Comparison of ENCODE assay signal across 1 cellular context in the genomic region with DNA sequence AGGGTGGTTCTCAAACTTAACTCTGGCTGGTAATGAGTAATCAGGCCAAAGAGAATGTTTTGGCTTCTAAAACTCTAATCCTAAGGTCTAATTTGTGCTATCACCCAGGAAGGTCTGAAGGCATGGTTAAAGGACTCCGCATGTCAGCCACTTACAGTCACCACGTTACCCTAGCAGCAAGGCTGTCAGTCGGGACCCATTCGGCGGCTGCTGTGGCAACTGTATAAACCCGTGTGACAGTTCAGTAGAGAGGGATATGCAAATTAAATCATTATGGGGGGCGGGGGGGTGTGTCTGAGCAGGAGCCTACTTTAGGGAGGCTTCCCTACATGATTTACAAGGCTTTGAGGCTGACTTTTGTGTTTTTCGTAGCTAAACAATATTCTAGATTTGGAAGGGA.
TF ChIP-seq lines count a peak whose summit lies in the region.

No MANE protein-coding gene starts in this region.

TF ChIP-seq in GM23338, 12 proteins besides CTCF, POLR2A, EP300 and RAD21 (continued from another document):
- no peak for TF ChIP-seq ZNF462 (CRISPR knock-in tag; IDR thresholded peaks at IDR 0.05)
- no peak for TF ChIP-seq JUNB (IDR thresholded peaks at IDR 0.05; ENCODE audit: unreplicated experiment)
